Comparison of ENCODE assay signal across 8 cellular contexts in genomic region chr7:65475734-65476319, GRCh38.
DNase-seq lines count a peak whose midpoint lies in the region; ATAC-seq, FAIRE-seq and TF ChIP-seq lines count a peak whose summit lies in the region.

No MANE protein-coding gene starts in this region.

- H3K27ac ChIP-seq in WERI-Rb-1 (no peak overlapping the region), pancreas (no peak overlapping the region)

- no peaks in the 10 kb centered on the region for H3K27me3 ChIP-seq in H7 (ENCODE audit: control insufficient read depth, insufficient read depth, low read length)
- H3K27me3 ChIP-seq in WERI-Rb-1 (ENCODE audit: insufficient read depth, low read depth, severe bottlenecking): no peaks in the 10 kb centered on the region
- H3K27me3 ChIP-seq in pancreas: no peaks in the 10 kb centered on the region

- WGBS in pancreas, 2 donors: 42 to 58% methylated on average over 8 of the region's 8 CpGs

- ATAC-seq in GM18508 (IDR thresholded peaks at IDR 0.05; ENCODE audit: insufficient read depth, unreplicated experiment) (peak; percentile 88), GM21786 (IDR thresholded peaks at IDR 0.05; ENCODE audit: unreplicated experiment) (peak; percentile 90), pancreas (no peak)

- TF ChIP-seq CTCF in NB4 (IDR thresholded peaks at IDR 0.05; ENCODE audit: low read depth, low read length) (no peak), WERI-Rb-1 (IDR thresholded peaks at IDR 0.05; ENCODE audit: low read depth, low read length) (no peak), pancreas (IDR thresholded peaks at IDR 0.05) (no peak)

- H3K4me1 ChIP-seq in pancreas: no peaks in the 10 kb centered on the region

- H3K4me3 ChIP-seq in NB4 (ENCODE audit: low read depth, low read length) (no peak overlapping the region), H7 (ENCODE audit: insufficient read depth, low read depth, low read length) (no peak overlapping the region), WERI-Rb-1 (ENCODE audit: low read depth, low read length) (no peak overlapping the region), pancreas (no peak overlapping the region)

- no peak for FAIRE-seq in pancreas (lab: Jason Lieb, UNC)

- intact Hi-C loops in pancreas (cut with DNase I): no loop called here

- H3K9me3 ChIP-seq in WERI-Rb-1 (ENCODE audit: severe bottlenecking): peaks cover 11% of the 10 kb centered on the region
- no peaks in the 10 kb centered on the region for H3K9me3 ChIP-seq in pancreas

- no peak for TF ChIP-seq POLR2A in NB4 (IDR thresholded peaks at IDR 0.05; ENCODE audit: extremely low read depth, insufficient read length)

- no peaks in the 10 kb centered on the region for H3K36me3 ChIP-seq in H7 (replicated peaks; ENCODE audit: control insufficient read depth, insufficient read depth, low read length)
- H3K36me3 ChIP-seq in WERI-Rb-1: no peaks in the 10 kb centered on the region
- H3K36me3 ChIP-seq in pancreas: no peaks in the 10 kb centered on the region

- peak; percentile 79 for DNase-seq in NB4 (ENCODE audit: low read depth)
- peak; percentile 50 for DNase-seq in glomerular visceral epithelial cell (ENCODE audit: extremely low spot score)
- DNase-seq in cortex of kidney (lab: John Stamatoyannopoulos, UW): no peak
- DNase-seq in H7: no peak
- DNase-seq in WERI-Rb-1: no peak
- DNase-seq in pancreas: no peak

Comparison
In these comparisons a context has a peak if more than half of its experiments do, and no peak if none do; other contexts are left out.
1. ATAC-seq: peak in GM18508 (single experiment) and GM21786 (single experiment); none in pancreas (0 of 4).
2. DNase-seq: peak in NB4 (single experiment) and glomerular visceral epithelial cell (single experiment); none in cortex of kidney (single experiment), H7 (single experiment), WERI-Rb-1 (single experiment) and pancreas (0 of 6).